11 cellular contexts compared by ENCODE assay signal in the genomic region with DNA sequence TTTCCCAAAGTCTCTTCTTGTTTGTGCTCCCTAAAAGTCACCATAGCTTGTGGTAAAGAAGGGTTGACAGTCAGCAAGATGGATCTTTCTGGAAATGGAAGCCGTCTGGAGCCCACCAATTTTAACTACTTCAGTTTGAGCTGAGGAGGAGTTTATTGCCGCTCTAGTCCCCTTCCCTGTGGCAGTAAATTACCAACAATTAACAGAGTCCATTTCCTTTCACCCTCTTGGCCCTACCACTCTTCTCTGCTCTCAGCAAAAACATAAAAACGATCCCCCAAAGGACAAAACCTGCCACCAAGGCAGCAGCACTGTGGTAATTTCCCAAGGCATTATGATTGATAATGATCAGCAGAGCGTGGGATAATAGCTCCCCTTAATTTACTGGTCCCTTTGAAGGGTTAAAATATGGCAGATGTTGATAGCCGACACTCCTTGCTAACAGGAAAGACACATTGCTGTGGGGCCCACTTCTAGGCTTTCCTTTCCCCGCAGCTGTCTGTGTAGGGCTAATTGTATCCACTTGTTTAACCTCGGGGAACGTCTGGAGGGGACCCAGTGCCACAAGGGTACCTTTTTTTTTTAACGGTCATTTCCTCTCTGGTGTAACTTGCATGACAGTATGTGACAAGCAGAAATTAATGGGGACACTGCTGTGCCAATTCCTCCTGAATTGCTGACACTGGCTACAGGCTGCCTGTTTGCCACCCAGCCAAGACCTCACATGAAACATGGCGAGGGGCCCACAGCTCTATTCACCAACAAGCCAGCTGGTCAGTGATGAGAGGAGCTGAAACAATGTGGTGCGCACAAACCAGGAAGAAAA.
DNase-seq lines count a peak whose midpoint lies in the region; ATAC-seq and TF ChIP-seq lines count a peak whose summit lies in the region.
"Had no signal": no experiment of that assay in that cellular context is flagged by ENCODE, and none has a peak within 500 bp of the region (broad histone marks: within the 10 kb centered on the region; RNA-seq: fewer than 3 reads in every experiment).

No MANE protein-coding gene starts in this region.

- no peak overlapping the region for H3K4me3 ChIP-seq in colonic mucosa

- no peak for DNase-seq in Calu3
- DNase-seq in WTC11 (ENCODE audit: low spot score), result no peak
- DNase-seq in myocyte (ENCODE audit: low read depth), result peak; percentile 93
- no peak for DNase-seq in dermis blood vessel endothelial cell
- DNase-seq in glomerular visceral epithelial cell (ENCODE audit: extremely low spot score), result no peak
- DNase-seq in colonic mucosa, result no peak
- DNase-seq in NCI-H2196 treated with DMSO at 0.1 percent for 48 hours (lab: John Stamatoyannopoulos, UW; ENCODE audit: unreplicated experiment), result no peak
- DNase-seq: amniotic stem cell, NCI-H1048 had no signal

- CTCF ChIA-PET in Calu3 (lab: Charles Lee), result no interaction called here
- CTCF ChIA-PET in WTC11 (lab: Charles Lee), result interaction anchor here (0.5 kb wide), 1 partner anchor 1694 kb away, joined by 3 read pairs; no protein-coding TSS in a partner anchor

- H3K36me3 ChIP-seq in KOPT-K1 (ENCODE audit: insufficient read depth, low read length) (peaks cover 86% of the 10 kb centered on the region), colonic mucosa (no peaks in the 10 kb centered on the region)

- no peak overlapping the region for H3K4me3 Mint-ChIP-seq in Calu3 (ENCODE audit: low read depth, unreplicated experiment)
- no peak overlapping the region for H3K4me3 Mint-ChIP-seq in WTC11
- H3K4me3 Mint-ChIP-seq: memory B cell had no signal

- peaks cover 19% of the 10 kb centered on the region for H3K4me1 Mint-ChIP-seq in Calu3 (ENCODE audit: low read depth, unreplicated experiment)
- H3K4me1 Mint-ChIP-seq in WTC11, result peaks cover 76% of the 10 kb centered on the region

- intact Hi-C loops in Calu3 (cut with micrococcal nuclease; ENCODE audit: unreplicated experiment), result no loop called here
- intact Hi-C loops in colonic mucosa (cut with DNase I), result no loop called here

- peak overlapping the region; percentile 45 for H3K27ac Mint-ChIP-seq in Calu3 (ENCODE audit: unreplicated experiment)
- H3K27ac Mint-ChIP-seq in WTC11, result peak overlapping the region; percentile 66
- H3K27ac Mint-ChIP-seq: memory B cell had no signal

- peak overlapping the region; percentile 96 for H3K27ac ChIP-seq in KOPT-K1 (ENCODE audit: low read depth, low read length, poor library complexity, severe bottlenecking)
- no peak overlapping the region for H3K27ac ChIP-seq in colonic mucosa

- TF ChIP-seq CTCF in Calu3 (IDR thresholded peaks at IDR 0.05; ENCODE audit: unreplicated experiment) (no peak), WTC11 (IDR thresholded peaks at IDR 0.05) (no peak), colonic mucosa (IDR thresholded peaks at IDR 0.05) (no peak)

- peak; percentile 49 for ATAC-seq in WTC11

- peaks cover 28% of the 10 kb centered on the region for H3K36me3 Mint-ChIP-seq in Calu3 (ENCODE audit: insufficient read depth, unreplicated experiment)
- peaks cover 5% of the 10 kb centered on the region; the same call in 1 of the 2 replicates for H3K36me3 Mint-ChIP-seq in WTC11

- H3K4me1 ChIP-seq in colonic mucosa, result no peaks in the 10 kb centered on the region

- BruUV-seq in Calu3 (replicated peaks; lab: Mats Ljungman, UMichigan), result no TSS peak

- no peaks in the 10 kb centered on the region for H3K9me3 Mint-ChIP-seq in Calu3 (ENCODE audit: low read depth, unreplicated experiment)
- peaks cover 8% of the 10 kb centered on the region for H3K9me3 Mint-ChIP-seq in WTC11

- H3K9me3 ChIP-seq in KOPT-K1 (ENCODE audit: insufficient read depth, low read length, poor library complexity, severe bottlenecking) (peaks cover 7% of the 10 kb centered on the region), colonic mucosa (no peaks in the 10 kb centered on the region)

- no peak overlapping the region for H3K9ac ChIP-seq in colonic mucosa (ENCODE audit: low read depth in 2 of 2, low read length in 2 of 2)

- H3K27me3 Mint-ChIP-seq in Calu3 (ENCODE audit: unreplicated experiment) (no peaks in the 10 kb centered on the region), WTC11 (ENCODE audit: low read depth) (no peaks in the 10 kb centered on the region)
- H3K27me3 Mint-ChIP-seq: memory B cell had no signal

- POLR2A ChIA-PET in WTC11 (lab: Charles Lee), result no interaction called here

- H3K27me3 ChIP-seq in colonic mucosa, result no peaks in the 10 kb centered on the region

TF ChIP-seq in WTC11, 78 proteins besides CTCF, POLR2A, EP300 and RAD21 (continues in another document):
- TF ChIP-seq NFE2L1 (CRISPR knock-in tag; IDR thresholded peaks at IDR 0.05) (no peak), PRRX2 (CRISPR knock-in tag; IDR thresholded peaks at IDR 0.05) (no peak), NFYB (CRISPR knock-in tag; conservative IDR thresholded peaks at IDR 0.05; ENCODE audit: low read depth) (no peak), ESRRA (CRISPR knock-in tag; IDR thresholded peaks at IDR 0.05; ENCODE audit: borderline replicate concordance) (no peak), NR2C2 (CRISPR knock-in tag; IDR thresholded peaks at IDR 0.05) (no peak), RORB (CRISPR knock-in tag; IDR thresholded peaks at IDR 0.05) (no peak), SOX15 (CRISPR knock-in tag; IDR thresholded peaks at IDR 0.05) (no peak)
- TF ChIP-seq, protein P1, sequence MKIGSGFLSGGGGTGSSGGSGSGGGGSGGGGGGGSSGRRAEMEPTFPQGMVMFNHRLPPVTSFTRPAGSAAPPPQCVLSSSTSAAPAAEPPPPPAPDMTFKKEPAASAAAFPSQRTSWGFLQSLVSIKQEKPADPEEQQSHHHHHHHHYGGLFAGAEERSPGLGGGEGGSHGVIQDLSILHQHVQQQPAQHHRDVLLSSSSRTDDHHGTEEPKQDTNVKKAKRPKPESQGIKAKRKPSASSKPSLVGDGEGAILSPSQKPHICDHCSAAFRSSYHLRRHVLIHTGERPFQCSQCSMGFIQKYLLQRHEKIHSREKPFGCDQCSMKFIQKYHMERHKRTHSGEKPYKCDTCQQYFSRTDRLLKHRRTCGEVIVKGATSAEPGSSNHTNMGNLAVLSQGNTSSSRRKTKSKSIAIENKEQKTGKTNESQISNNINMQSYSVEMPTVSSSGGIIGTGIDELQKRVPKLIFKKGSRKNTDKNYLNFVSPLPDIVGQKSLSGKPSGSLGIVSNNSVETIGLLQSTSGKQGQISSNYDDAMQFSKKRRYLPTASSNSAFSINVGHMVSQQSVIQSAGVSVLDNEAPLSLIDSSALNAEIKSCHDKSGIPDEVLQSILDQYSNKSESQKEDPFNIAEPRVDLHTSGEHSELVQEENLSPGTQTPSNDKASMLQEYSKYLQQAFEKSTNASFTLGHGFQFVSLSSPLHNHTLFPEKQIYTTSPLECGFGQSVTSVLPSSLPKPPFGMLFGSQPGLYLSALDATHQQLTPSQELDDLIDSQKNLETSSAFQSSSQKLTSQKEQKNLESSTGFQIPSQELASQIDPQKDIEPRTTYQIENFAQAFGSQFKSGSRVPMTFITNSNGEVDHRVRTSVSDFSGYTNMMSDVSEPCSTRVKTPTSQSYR (CRISPR knock-in tag; IDR thresholded peaks at IDR 0.05), result no peak
- TF ChIP-seq, protein P2, sequence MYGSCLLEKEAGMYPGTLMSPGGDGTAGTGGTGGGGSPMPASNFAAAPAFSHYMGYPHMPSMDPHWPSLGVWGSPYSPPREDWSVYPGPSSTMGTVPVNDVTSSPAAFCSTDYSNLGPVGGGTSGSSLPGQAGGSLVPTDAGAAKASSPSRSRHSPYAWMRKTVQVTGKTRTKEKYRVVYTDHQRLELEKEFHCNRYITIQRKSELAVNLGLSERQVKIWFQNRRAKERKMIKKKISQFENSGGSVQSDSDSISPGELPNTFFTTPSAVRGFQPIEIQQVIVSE (CRISPR knock-in tag; IDR thresholded peaks at IDR 0.05; ENCODE audit: borderline replicate concordance), result no peak
- TF ChIP-seq, protein P3, sequence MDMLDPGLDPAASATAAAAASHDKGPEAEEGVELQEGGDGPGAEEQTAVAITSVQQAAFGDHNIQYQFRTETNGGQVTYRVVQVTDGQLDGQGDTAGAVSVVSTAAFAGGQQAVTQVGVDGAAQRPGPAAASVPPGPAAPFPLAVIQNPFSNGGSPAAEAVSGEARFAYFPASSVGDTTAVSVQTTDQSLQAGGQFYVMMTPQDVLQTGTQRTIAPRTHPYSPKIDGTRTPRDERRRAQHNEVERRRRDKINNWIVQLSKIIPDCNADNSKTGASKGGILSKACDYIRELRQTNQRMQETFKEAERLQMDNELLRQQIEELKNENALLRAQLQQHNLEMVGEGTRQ (CRISPR knock-in tag; IDR thresholded peaks at IDR 0.05), result no peak
- TF ChIP-seq, protein P4, sequence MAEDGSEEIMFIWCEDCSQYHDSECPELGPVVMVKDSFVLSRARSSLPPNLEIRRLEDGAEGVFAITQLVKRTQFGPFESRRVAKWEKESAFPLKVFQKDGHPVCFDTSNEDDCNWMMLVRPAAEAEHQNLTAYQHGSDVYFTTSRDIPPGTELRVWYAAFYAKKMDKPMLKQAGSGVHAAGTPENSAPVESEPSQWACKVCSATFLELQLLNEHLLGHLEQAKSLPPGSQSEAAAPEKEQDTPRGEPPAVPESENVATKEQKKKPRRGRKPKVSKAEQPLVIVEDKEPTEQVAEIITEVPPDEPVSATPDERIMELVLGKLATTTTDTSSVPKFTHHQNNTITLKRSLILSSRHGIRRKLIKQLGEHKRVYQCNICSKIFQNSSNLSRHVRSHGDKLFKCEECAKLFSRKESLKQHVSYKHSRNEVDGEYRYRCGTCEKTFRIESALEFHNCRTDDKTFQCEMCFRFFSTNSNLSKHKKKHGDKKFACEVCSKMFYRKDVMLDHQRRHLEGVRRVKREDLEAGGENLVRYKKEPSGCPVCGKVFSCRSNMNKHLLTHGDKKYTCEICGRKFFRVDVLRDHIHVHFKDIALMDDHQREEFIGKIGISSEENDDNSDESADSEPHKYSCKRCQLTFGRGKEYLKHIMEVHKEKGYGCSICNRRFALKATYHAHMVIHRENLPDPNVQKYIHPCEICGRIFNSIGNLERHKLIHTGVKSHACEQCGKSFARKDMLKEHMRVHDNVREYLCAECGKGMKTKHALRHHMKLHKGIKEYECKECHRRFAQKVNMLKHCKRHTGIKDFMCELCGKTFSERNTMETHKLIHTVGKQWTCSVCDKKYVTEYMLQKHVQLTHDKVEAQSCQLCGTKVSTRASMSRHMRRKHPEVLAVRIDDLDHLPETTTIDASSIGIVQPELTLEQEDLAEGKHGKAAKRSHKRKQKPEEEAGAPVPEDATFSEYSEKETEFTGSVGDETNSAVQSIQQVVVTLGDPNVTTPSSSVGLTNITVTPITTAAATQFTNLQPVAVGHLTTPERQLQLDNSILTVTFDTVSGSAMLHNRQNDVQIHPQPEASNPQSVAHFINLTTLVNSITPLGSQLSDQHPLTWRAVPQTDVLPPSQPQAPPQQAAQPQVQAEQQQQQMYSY (CRISPR knock-in tag; IDR thresholded peaks at IDR 0.05), result no peak
